In the genomic region with DNA sequence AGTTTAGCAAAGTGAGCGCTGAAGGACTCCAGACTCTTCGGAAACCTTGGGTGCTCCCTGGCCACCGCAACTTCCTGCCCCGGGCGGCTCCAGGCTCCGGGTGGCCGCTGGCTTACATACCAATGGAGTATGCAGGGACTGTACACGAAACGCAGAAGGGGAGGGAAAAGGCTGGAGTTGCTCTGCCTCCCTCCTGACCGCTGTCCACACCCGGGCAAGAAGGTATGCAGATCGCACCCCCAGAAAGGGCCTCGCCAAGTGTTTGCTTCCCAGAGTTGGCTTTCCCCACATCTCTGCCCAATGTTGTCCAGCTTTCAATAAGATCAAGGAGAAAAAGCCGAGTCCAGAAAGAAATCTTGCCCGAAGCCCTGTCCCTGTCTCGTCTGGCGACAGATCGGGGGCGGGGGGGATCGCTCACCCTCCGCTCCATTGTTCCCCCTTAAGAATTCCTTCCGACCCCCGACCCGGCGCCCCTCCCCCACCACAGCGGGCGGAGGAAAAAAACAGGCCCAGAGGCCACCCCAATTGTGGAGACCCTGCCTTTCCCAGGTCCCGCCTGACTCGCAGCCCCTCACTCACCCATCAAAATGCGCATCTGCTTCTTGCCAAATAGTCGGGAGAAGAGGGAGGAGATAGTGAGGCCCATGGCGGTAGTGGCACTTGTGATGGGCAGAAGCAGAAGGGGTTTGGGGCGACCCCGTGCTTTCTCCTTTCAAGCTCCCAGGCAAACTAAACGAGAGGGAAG, we compare ENCODE assay signal across 1 cellular context.
TF ChIP-seq lines count a peak whose summit lies in the region.

No MANE protein-coding gene starts in this region.

TF ChIP-seq in K562, 482 proteins besides CTCF, POLR2A, EP300 and RAD21 (continued from another document):
- TF ChIP-seq, protein P1, sequence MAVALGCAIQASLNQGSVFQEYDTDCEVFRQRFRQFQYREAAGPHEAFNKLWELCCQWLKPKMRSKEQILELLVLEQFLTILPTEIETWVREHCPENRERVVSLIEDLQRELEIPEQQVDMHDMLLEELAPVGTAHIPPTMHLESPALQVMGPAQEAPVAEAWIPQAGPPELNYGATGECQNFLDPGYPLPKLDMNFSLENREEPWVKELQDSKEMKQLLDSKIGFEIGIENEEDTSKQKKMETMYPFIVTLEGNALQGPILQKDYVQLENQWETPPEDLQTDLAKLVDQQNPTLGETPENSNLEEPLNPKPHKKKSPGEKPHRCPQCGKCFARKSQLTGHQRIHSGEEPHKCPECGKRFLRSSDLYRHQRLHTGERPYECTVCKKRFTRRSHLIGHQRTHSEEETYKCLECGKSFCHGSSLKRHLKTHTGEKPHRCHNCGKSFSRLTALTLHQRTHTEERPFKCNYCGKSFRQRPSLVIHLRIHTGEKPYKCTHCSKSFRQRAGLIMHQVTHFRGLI (CRISPR knock-in tag; IDR thresholded peaks at IDR 0.05): no peak
- TF ChIP-seq HDAC1 (IDR thresholded peaks at IDR 0.05) (peak in 1 of 2 experiments; percentile 43; a peak in 2 of 4 replicates), RBM25 (IDR thresholded peaks at IDR 0.05; ENCODE audit: low read depth, low read length, severe bottlenecking) (no peak), GABPB1 (CRISPR knock-in tag; IDR thresholded peaks at IDR 0.05) (no peak), TEAD4 (IDR thresholded peaks at IDR 0.05; ENCODE audit: low read length) (0 out of 2 replicates have a peak, but pooled peaks have one; percentile 8), TEAD4 (CRISPR knock-in tag; IDR thresholded peaks at IDR 0.05; ENCODE audit: borderline replicate concordance) (no peak), BRD4 (IDR thresholded peaks at IDR 0.05) (0 out of 2 replicates have a peak, but pooled peaks have one; percentile 47), MTF1 (CRISPR knock-in tag; IDR thresholded peaks at IDR 0.05; ENCODE audit: borderline replicate concordance) (no peak), DPF2 (IDR thresholded peaks at IDR 0.05) (peak; percentile 18; the same call in 1 of the 2 replicates), PTBP1 (IDR thresholded peaks at IDR 0.05; ENCODE audit: low read depth, low read length) (no peak), ZNF140 (CRISPR knock-in tag; IDR thresholded peaks at IDR 0.05) (no peak), RBM22 (IDR thresholded peaks at IDR 0.05; ENCODE audit: low read depth, low read length, poor library complexity, severe bottlenecking) (peak; percentile 84), HSF4 (CRISPR knock-in tag; IDR thresholded peaks at IDR 0.05; ENCODE audit: borderline replicate concordance) (no peak), ZNF445 (CRISPR knock-in tag; IDR thresholded peaks at IDR 0.05; ENCODE audit: low read depth) (no peak), HLTF (IDR thresholded peaks at IDR 0.05) (0 out of 2 replicates have a peak, but pooled peaks have one; percentile 31), BCOR (IDR thresholded peaks at IDR 0.05) (no peak), RB1 (IDR thresholded peaks at IDR 0.05; ENCODE audit: low read depth) (peak; percentile 51; the same call in 1 of the 2 replicates), BACH1 (tag; IDR thresholded peaks at IDR 0.05) (no peak), CHD1 (IDR thresholded peaks at IDR 0.05; ENCODE audit: low read length) (peak; percentile 46), NR2C2 (CRISPR knock-in tag; IDR thresholded peaks at IDR 0.05) (0 out of 2 replicates have a peak, but pooled peaks have one; percentile 9), NR2C2 (tag; IDR thresholded peaks at IDR 0.05) (no peak), MEF2D (tag; conservative IDR thresholded peaks at IDR 0.05; ENCODE audit: low read depth) (0 out of 2 replicates have a peak, but pooled peaks have one; percentile 21), GATA2 (CRISPR knock-in tag; IDR thresholded peaks at IDR 0.05) (no peak), ZFX (CRISPR knock-in tag; IDR thresholded peaks at IDR 0.05) (peak; percentile 80; the same call in 1 of the 2 replicates), HNRNPLL (IDR thresholded peaks at IDR 0.05; ENCODE audit: low read depth, low read length, poor library complexity, severe bottlenecking) (no peak), RBM15 (IDR thresholded peaks at IDR 0.05; ENCODE audit: insufficient read depth, low read length) (no peak), ZNF589 (CRISPR knock-in tag; IDR thresholded peaks at IDR 0.05; ENCODE audit: low read depth) (peak; percentile 40; the same call in 1 of the 2 replicates), ZBTB7A (IDR thresholded peaks at IDR 0.05; ENCODE audit: borderline replicate concordance, control insufficient read depth, low read depth, low read length) (peak; percentile 51; the same call in 1 of the 2 replicates)
- TF ChIP-seq, protein P2, sequence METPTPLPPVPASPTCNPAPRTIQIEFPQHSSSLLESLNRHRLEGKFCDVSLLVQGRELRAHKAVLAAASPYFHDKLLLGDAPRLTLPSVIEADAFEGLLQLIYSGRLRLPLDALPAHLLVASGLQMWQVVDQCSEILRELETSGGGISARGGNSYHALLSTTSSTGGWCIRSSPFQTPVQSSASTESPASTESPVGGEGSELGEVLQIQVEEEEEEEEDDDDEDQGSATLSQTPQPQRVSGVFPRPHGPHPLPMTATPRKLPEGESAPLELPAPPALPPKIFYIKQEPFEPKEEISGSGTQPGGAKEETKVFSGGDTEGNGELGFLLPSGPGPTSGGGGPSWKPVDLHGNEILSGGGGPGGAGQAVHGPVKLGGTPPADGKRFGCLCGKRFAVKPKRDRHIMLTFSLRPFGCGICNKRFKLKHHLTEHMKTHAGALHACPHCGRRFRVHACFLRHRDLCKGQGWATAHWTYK (CRISPR knock-in tag; IDR thresholded peaks at IDR 0.05): 0 out of 2 replicates have a peak, but pooled peaks have one; percentile 35
- TF ChIP-seq, protein P3, sequence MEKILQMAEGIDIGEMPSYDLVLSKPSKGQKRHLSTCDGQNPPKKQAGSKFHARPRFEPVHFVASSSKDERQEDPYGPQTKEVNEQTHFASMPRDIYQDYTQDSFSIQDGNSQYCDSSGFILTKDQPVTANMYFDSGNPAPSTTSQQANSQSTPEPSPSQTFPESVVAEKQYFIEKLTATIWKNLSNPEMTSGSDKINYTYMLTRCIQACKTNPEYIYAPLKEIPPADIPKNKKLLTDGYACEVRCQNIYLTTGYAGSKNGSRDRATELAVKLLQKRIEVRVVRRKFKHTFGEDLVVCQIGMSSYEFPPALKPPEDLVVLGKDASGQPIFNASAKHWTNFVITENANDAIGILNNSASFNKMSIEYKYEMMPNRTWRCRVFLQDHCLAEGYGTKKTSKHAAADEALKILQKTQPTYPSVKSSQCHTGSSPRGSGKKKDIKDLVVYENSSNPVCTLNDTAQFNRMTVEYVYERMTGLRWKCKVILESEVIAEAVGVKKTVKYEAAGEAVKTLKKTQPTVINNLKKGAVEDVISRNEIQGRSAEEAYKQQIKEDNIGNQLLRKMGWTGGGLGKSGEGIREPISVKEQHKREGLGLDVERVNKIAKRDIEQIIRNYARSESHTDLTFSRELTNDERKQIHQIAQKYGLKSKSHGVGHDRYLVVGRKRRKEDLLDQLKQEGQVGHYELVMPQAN (IDR thresholded peaks at IDR 0.05; ENCODE audit: borderline replicate concordance): peak; percentile 70
- TF ChIP-seq, protein P4, sequence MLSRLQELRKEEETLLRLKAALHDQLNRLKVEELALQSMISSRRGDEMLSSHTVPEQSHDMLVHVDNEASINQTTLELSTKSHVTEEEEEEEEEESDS (CRISPR knock-in tag; IDR thresholded peaks at IDR 0.05): no peak
- TF ChIP-seq, protein P5, sequence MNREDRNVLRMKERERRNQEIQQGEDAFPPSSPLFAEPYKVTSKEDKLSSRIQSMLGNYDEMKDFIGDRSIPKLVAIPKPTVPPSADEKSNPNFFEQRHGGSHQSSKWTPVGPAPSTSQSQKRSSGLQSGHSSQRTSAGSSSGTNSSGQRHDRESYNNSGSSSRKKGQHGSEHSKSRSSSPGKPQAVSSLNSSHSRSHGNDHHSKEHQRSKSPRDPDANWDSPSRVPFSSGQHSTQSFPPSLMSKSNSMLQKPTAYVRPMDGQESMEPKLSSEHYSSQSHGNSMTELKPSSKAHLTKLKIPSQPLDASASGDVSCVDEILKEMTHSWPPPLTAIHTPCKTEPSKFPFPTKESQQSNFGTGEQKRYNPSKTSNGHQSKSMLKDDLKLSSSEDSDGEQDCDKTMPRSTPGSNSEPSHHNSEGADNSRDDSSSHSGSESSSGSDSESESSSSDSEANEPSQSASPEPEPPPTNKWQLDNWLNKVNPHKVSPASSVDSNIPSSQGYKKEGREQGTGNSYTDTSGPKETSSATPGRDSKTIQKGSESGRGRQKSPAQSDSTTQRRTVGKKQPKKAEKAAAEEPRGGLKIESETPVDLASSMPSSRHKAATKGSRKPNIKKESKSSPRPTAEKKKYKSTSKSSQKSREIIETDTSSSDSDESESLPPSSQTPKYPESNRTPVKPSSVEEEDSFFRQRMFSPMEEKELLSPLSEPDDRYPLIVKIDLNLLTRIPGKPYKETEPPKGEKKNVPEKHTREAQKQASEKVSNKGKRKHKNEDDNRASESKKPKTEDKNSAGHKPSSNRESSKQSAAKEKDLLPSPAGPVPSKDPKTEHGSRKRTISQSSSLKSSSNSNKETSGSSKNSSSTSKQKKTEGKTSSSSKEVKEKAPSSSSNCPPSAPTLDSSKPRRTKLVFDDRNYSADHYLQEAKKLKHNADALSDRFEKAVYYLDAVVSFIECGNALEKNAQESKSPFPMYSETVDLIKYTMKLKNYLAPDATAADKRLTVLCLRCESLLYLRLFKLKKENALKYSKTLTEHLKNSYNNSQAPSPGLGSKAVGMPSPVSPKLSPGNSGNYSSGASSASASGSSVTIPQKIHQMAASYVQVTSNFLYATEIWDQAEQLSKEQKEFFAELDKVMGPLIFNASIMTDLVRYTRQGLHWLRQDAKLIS (CRISPR knock-in tag; IDR thresholded peaks at IDR 0.05): peak; percentile 95
- TF ChIP-seq, protein P6, sequence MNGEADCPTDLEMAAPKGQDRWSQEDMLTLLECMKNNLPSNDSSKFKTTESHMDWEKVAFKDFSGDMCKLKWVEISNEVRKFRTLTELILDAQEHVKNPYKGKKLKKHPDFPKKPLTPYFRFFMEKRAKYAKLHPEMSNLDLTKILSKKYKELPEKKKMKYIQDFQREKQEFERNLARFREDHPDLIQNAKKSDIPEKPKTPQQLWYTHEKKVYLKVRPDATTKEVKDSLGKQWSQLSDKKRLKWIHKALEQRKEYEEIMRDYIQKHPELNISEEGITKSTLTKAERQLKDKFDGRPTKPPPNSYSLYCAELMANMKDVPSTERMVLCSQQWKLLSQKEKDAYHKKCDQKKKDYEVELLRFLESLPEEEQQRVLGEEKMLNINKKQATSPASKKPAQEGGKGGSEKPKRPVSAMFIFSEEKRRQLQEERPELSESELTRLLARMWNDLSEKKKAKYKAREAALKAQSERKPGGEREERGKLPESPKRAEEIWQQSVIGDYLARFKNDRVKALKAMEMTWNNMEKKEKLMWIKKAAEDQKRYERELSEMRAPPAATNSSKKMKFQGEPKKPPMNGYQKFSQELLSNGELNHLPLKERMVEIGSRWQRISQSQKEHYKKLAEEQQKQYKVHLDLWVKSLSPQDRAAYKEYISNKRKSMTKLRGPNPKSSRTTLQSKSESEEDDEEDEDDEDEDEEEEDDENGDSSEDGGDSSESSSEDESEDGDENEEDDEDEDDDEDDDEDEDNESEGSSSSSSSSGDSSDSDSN (IDR thresholded peaks at IDR 0.05; ENCODE audit: borderline replicate concordance in 1 of 2, low read depth in 2 of 2, low read length in 2 of 2): peak in 1 of 2 experiments; percentile 91; a peak in 2 of 4 replicates
- TF ChIP-seq, protein P7, sequence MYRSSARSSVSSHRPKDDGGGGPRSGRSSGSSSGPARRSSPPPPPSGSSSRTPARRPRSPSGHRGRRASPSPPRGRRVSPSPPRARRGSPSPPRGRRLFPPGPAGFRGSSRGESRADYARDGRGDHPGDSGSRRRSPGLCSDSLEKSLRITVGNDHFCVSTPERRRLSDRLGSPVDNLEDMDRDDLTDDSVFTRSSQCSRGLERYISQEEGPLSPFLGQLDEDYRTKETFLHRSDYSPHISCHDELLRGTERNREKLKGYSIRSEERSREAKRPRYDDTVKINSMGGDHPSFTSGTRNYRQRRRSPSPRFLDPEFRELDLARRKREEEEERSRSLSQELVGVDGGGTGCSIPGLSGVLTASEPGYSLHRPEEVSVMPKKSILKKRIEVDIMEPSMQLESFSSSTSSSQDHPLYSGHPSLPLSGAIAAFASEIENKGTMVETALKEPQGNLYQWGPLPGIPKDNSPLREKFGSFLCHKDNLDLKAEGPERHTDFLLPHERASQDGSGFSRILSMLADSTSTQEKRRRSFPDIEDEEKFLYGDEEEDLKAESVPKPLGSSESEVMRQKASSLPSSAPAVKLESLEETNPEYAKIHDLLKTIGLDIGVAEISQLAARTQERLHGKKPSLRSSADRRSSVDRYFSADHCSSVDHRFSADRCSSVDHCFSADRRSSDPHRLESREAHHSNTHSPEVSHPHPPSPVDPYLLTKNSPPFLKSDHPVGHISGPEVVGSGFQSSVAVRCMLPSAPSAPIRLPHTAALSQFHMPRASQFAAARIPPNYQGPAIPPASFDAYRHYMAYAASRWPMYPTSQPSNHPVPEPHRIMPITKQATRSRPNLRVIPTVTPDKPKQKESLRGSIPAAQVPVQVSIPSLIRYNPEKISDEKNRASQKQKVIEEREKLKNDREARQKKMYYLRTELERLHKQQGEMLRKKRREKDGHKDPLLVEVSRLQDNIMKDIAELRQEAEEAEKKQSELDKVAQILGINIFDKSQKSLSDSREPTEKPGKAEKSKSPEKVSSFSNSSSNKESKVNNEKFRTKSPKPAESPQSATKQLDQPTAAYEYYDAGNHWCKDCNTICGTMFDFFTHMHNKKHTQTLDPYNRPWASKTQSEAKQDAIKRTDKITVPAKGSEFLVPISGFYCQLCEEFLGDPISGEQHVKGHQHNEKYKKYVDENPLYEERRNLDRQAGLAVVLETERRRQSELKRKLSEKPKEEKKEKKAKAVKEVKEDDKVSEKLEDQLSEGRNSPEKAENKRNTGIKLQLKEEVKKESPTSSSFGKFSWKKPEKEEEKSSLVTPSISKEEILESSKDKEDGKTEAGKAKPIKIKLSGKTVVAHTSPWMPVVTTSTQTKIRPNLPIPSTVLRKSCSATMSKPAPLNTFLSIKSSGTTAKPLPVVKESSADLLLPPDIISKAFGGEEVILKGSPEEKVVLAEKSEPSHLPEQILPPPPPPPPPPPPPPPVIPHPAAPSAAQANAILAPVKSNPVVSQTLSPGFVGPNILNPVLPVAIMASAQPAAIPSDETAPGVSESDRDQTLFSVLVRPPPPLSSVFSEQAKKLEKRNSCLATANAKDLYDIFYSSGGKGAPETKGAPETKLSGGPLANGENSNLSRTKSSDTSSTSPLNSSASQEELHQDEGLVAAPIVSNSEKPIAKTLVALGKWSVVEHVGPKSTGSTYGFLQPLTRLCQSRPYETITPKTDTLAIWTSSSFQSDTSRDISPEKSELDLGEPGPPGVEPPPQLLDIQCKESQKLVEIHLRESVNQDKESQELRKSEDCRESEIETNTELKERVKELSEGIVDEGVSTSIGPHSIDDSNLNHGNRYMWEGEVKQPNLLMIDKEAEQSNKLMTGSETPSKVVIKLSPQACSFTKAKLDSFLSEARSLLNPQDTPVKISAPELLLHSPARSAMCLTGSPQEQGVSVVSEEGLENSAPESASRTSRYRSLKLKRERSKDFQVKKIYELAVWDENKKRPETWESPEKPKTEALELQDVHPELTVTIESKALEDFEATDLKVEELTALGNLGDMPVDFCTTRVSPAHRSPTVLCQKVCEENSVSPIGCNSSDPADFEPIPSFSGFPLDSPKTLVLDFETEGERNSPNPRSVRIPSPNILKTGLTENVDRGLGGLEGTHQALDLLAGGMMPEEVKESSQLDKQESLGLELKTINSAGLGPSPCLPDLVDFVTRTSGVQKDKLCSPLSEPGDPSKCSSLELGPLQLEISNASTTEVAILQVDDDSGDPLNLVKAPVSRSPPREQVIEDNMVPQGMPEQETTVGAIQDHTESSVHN (IDR thresholded peaks at IDR 0.05; ENCODE audit: borderline replicate concordance in 1 of 2, low read depth in 1 of 2): peak in 1 of 2 experiments; percentile 49; a peak in 1 of 4 replicates
